ENCODE assay signal across 14 cellular contexts in genomic region chr4:152515678-152516077, GRCh38. TPM values are rescaled to one million over a fixed set of nuclear protein-coding genes. Genes with fewer than 3 reads are reported as not detected.
DNase-seq lines count a peak whose midpoint lies in the region; ATAC-seq, FAIRE-seq and TF ChIP-seq lines count a peak whose summit lies in the region.
"Had no signal": no experiment of that assay in that cellular context is flagged by ENCODE, and none has a peak within 500 bp of the region (broad histone marks: within the 10 kb centered on the region; RNA-seq: fewer than 3 reads in every experiment).

No MANE protein-coding gene starts in this region.

- no peaks in the 10 kb centered on the region for H3K9me3 ChIP-seq in keratinocyte (ENCODE audit: control insufficient read depth, low read depth, low read length)

- no peaks in the 10 kb centered on the region for H3K9me1 ChIP-seq in keratinocyte (ENCODE audit: control insufficient read depth, extremely low read depth, insufficient read depth, low read length)

- H3K9ac ChIP-seq in keratinocyte (ENCODE audit: control insufficient read depth, extremely low read depth, insufficient read depth, low read length): no peak overlapping the region

- DNase-seq in AG20443 (ENCODE audit: low spot score) (peak; percentile 59), LHCN-M2 (ENCODE audit: low read depth) (peak; percentile 77), cardiac fibroblast (ENCODE audit: low read depth in 2 of 2) (peak; percentile 59 to 74), keratinocyte (ENCODE audit: low read depth, low spot score) (no peak), NCI-H128 (lab: John Stamatoyannopoulos, UW; ENCODE audit: unreplicated experiment) (no peak), kidney glomerular epithelial cell (lab: John Stamatoyannopoulos, UW) (no peak)
- DNase-seq in activated T-cell treated with anti-CD3 and anti-CD28 coated beads, Interleukin-2, amount 50 U/mL, for 48 hours: no peak
- DNase-seq: activated T-cell treated with anti-CD3 and anti-CD28 coated beads for 4 hours; CD8-positive, alpha-beta memory T cell; naive thymus-derived CD8-positive, alpha-beta T cell; NCI-H1417 treated with DMSO at 0.1 percent for 48 hours had no signal

- no peak overlapping the region for H2AFZ ChIP-seq in keratinocyte (ENCODE audit: control insufficient read depth, low read length)

- ATAC-seq in GM21619 (IDR thresholded peaks at IDR 0.05; ENCODE audit: unreplicated experiment): no peak
- ATAC-seq: activated CD4-positive, CD25-positive, alpha-beta regulatory T cell treated with anti-CD3 and anti-CD28 coated beads, Interleukin-2, amount 50 U/mL, for 24 hours; naive thymus-derived CD8-positive, alpha-beta T cell; sciatic nerve had no signal

- FAIRE-seq in keratinocyte (lab: Jason Lieb, UNC): no peak

- no peaks in the 10 kb centered on the region for H3K36me3 ChIP-seq in keratinocyte (ENCODE audit: control insufficient read depth in 2 of 2, extremely low read depth in 1 of 2, insufficient read depth in 2 of 2, low read length in 2 of 2)

- no peaks in the 10 kb centered on the region for H3K27me3 ChIP-seq in keratinocyte (ENCODE audit: control insufficient read depth, extremely low read depth, insufficient read depth, low read length)

- TF ChIP-seq CTCF in cardiac fibroblast (IDR thresholded peaks at IDR 0.05; ENCODE audit: low read depth, low read length) (no peak), keratinocyte (optimal IDR thresholded peaks at IDR 0.05 in 1 of 3, IDR thresholded peaks at IDR 0.05 in 1 of 3, conservative IDR thresholded peaks at IDR 0.05 in 1 of 3; ENCODE audit: extremely low read depth in 1 of 3, insufficient read depth in 2 of 3, low read length in 3 of 3) (no peak)

- H3K27ac ChIP-seq in keratinocyte (ENCODE audit: control insufficient read depth, insufficient read depth, low read length): peak overlapping the region; percentile 67

- dilution Hi-C loops in keratinocyte (cut with MboI; ENCODE audit: extremely low pct_ligation_motif_present, low sequenced_read_pairs): no loop called here

- H3K79me2 ChIP-seq in keratinocyte (ENCODE audit: control insufficient read depth, insufficient read depth, low read length): peaks cover 64% of the 10 kb centered on the region

- H3K4me3 ChIP-seq in cardiac fibroblast (replicated peaks in 1 of 2; ENCODE audit: low read depth in 2 of 2, low read length in 2 of 2): no peak overlapping the region
- no peak overlapping the region for H3K4me3 ChIP-seq in keratinocyte (ENCODE audit: control insufficient read depth in 2 of 3, extremely low read depth in 1 of 3, insufficient read depth in 2 of 3, low read depth in 1 of 3, low read length in 3 of 3)

- peak overlapping the region; percentile 34 for H3K4me2 ChIP-seq in keratinocyte (ENCODE audit: control insufficient read depth, extremely low read depth, insufficient read depth, low read depth, low read length)

- peaks cover 20% of the 10 kb centered on the region for H3K4me1 ChIP-seq in keratinocyte (ENCODE audit: control insufficient read depth, extremely low read depth, insufficient read depth, low read length)

- H4K20me1 ChIP-seq in keratinocyte (ENCODE audit: control insufficient read depth, extremely low read depth, insufficient read depth, low read length): peaks cover 8% of the 10 kb centered on the region

RNA-seq across cellular contexts. Expression of gene FBXW7, which starts 20.2 kb away (rescaled TPM):
- total RNA-seq in LHCN-M2 (2014; rRNA removed): 18.1 and 20.1 TPM in 2 replicates
- 3.7 TPM for polyA plus RNA-seq in LHCN-M2 (2012)
- polyA plus RNA-seq in keratinocyte: 27.0 to 39.6 TPM (median 35.4 TPM) in 3 replicates
- 185 TPM for polyA plus RNA-seq in keratinocyte (2011; ENCODE audit: low read depth)
- polyA plus RNA-seq in keratinocyte (2011; cell fraction: cytosol; rRNA removed): 8.4 and 11.6 TPM in 2 replicates
- polyA plus RNA-seq in keratinocyte (2011; cell fraction: nucleus; rRNA removed): 67.7 and 109 TPM in 2 replicates
- polyA plus RNA-seq in keratinocyte (2012; ENCODE audit: low replicate concordance): 20.9 and 57.8 TPM in 2 replicates
- 9.6 to 91.9 TPM (median 47.3 TPM) in 3 replicates for polyA minus RNA-seq in keratinocyte
- polyA minus RNA-seq in keratinocyte (2011; cell fraction: cytosol; rRNA and poly(A)+ RNA removed): 20.5 TPM
- polyA minus RNA-seq in keratinocyte (2011; cell fraction: nucleus; rRNA and poly(A)+ RNA removed): 52.7 and 81.0 TPM in 2 replicates

Comparison
In these comparisons a context has a peak if more than half of its experiments do, and no peak if none do; other contexts are left out.
1. DNase-seq: peak in AG20443 (single experiment), LHCN-M2 (single experiment) and cardiac fibroblast (2 of 2); none in keratinocyte (single experiment), activated T-cell treated with anti-CD3 and anti-CD28 coated beads, Interleukin-2, amount 50 U/mL, for 48 hours (0 of 2), NCI-H128 (single experiment) and kidney glomerular epithelial cell (single experiment).